8 cellular contexts compared by ENCODE assay signal in the genomic region with DNA sequence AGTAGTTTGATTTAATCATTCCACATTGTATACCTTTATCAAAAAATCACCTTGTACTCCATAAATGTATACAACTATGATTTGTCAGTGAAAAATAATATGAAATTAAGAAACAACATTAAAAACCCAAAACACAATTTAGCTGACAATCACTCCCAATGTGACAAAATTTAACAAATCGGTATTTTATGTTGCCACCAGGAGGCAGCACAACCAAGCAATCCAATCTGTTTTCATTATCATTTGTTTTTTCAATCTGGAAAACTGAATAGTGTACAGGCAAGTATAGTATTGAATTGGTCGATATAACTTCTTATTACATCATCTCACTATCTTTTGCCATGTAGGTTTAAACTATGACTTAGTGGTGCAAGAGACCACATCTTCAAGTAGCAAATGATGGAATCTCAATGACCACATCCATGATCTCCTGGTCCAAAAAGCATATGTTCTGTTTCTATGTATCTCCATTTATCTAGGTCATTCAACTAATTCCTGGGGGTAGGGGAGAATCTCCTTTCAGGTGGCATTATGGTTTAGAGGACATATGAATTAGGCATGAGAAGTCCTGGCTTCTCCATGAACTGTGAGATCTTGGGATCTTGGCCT.
DNase-seq lines count a peak whose midpoint lies in the region; TF ChIP-seq lines count a peak whose summit lies in the region.

No MANE protein-coding gene starts in this region.

- H3K4me3 Mint-ChIP-seq in nephron progenitor cell = no peak overlapping the region

- peaks cover 9% of the 10 kb centered on the region for H3K9me3 Mint-ChIP-seq in nephron progenitor cell

- H3K27ac Mint-ChIP-seq in nephron progenitor cell = no peak overlapping the region

- DNase-seq in AML-193 (lab: John Stamatoyannopoulos, UW) = peak; percentile 12 to 25
- DNase-seq in LoVo (ENCODE audit: low spot score) = peak; percentile 28
- DNase-seq in cerebellar cortex (ENCODE audit: low spot score) = peak; percentile 14
- DNase-seq in nephron progenitor cell = peak; percentile 39
- DNase-seq in mucosa of gallbladder (ENCODE audit: low spot score) = no peak
- DNase-seq in SHP77 (lab: John Stamatoyannopoulos, UW) = no peak
- DNase-seq in SHP77 treated with DMSO at 0.1 percent for 48 hours (lab: John Stamatoyannopoulos, UW) = no peak

- no peaks in the 10 kb centered on the region for H3K4me1 Mint-ChIP-seq in nephron progenitor cell

- H3K36me3 Mint-ChIP-seq in nephron progenitor cell (ENCODE audit: low read depth) = peaks cover 4% of the 10 kb centered on the region

- TF ChIP-seq CTCF in GM12875 (IDR thresholded peaks at IDR 0.05; ENCODE audit: borderline replicate concordance, insufficient read depth, low read depth, low read length) = peak; percentile 32; the same call in 1 of the 2 replicates
- TF ChIP-seq CTCF in nephron progenitor cell (IDR thresholded peaks at IDR 0.05) = peak; percentile 72

- no peak overlapping the region for H3K4me3 ChIP-seq in GM12875 (ENCODE audit: low read depth, low read length)

- peaks cover 7% of the 10 kb centered on the region for H3K27me3 Mint-ChIP-seq in nephron progenitor cell (ENCODE audit: low read depth, poor library complexity)

Comparison
In these comparisons a context has a peak if more than half of its experiments do, and no peak if none do; other contexts are left out.
1. DNase-seq: peak in AML-193 (2 of 2), LoVo (single experiment), cerebellar cortex (single experiment) and nephron progenitor cell (single experiment); none in mucosa of gallbladder (single experiment), SHP77 (0 of 2) and SHP77 treated with DMSO at 0.1 percent for 48 hours (single experiment).